ENCODE assay signal across 10 cellular contexts in the genomic region with DNA sequence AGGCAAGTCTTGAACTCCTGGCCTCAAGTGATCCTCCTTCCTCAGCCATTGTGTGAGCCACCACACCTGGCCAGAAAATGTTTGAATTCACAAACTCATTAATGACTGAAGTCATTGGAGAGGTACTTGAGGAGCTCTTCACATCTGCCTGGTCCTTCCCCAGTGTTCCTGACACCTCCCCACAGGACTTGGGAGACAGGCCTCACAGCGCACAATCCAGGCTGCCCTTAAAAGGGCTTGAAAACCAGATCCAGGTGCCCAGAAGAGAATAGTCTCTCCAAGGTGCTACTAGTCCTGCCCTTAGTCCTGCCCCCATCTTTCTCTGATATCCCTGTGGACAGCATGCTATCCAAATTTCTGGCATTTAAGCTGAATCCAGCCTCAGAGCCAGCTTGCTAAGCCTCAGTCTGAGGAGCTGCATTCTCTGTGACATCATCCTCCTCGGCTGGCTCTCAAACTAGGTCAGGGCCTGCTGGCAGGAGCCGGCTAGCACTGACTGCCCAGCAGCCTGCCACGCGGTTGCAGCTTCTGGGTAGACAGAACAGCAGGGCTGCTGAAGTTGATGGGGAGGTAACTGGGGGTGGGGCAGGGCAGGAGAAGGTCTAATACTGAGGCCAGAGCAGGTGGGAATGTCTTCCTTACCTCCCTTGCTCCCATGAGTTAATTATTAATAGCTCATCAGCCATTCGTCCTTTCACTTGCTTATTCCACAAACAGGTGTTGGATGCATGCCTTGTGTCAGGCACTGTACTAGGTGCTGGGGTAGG. TPM values are rescaled to one million over a fixed set of nuclear protein-coding genes. Genes with fewer than 3 reads are reported as not detected.
DNase-seq lines count a peak whose midpoint lies in the region; ATAC-seq and TF ChIP-seq lines count a peak whose summit lies in the region.
"Had no signal": no experiment of that assay in that cellular context is flagged by ENCODE, and none has a peak within 500 bp of the region (broad histone marks: within the 10 kb centered on the region; RNA-seq: fewer than 3 reads in every experiment).

No MANE protein-coding gene starts in this region.

- peaks cover 12% of the 10 kb centered on the region for H3K27me3 ChIP-seq in MG63

- H3K27ac ChIP-seq in substantia nigra (ENCODE audit: low read depth, low read length, poor library complexity, severe bottlenecking), result no peak overlapping the region

- no peak overlapping the region for H3K4me3 ChIP-seq in MG63
- H3K4me3 ChIP-seq in astrocyte of the spinal cord (ENCODE audit: low read depth, low read length), result no peak overlapping the region

- no peaks in the 10 kb centered on the region for H3K36me3 ChIP-seq in MG63

- in situ Hi-C loops in astrocyte of the spinal cord (cut with HindIII; ENCODE audit: low sequenced_read_pairs), result no loop called here

- ATAC-seq in GM18907 (IDR thresholded peaks at IDR 0.05; ENCODE audit: unreplicated experiment) (no peak), HG02642 (IDR thresholded peaks at IDR 0.05; ENCODE audit: poor library complexity, unreplicated experiment) (no peak), GM19452 (IDR thresholded peaks at IDR 0.05; ENCODE audit: unreplicated experiment) (no peak)

- H3K9me3 ChIP-seq in MG63, result peaks cover 7% of the 10 kb centered on the region

- TF ChIP-seq CTCF in astrocyte of the spinal cord (IDR thresholded peaks at IDR 0.05; ENCODE audit: low read depth, low read length), result no peak

- peak; percentile 85 for DNase-seq in MG63
- peak; percentile 21 for DNase-seq in astrocyte of the spinal cord (ENCODE audit: low read depth, low spot score)
- peak; percentile 26 for DNase-seq in kidney glomerular epithelial cell (lab: John Stamatoyannopoulos, UW)
- DNase-seq in substantia nigra (lab: John Stamatoyannopoulos, UW), result peak in 39 of 49 donors; percentile 5 to 89 (median 55)
- DNase-seq: activated CD8-positive, alpha-beta memory T cell treated with anti-CD3 and anti-CD28 coated beads, Interleukin-2, amount 50 U/mL, for 4 hours; effector CD4-positive, alpha-beta T cell; H9 had no signal

RNA-seq across cellular contexts. Expression of a gene that starts 35.3 kb away (rescaled TPM):
- total RNA-seq in MG63 (2014; rRNA removed; shearing (Covaris generic); ENCODE audit: low replicate concordance), result 2.2 and 5.3 TPM in 2 replicates

Comparison
In these comparisons a context has a peak if more than half of its experiments do, and no peak if none do; other contexts are left out.
1. DNase-seq: peak in every context shown above with its lines; median percentile 85 in MG63; 55 in substantia nigra; 26 in kidney glomerular epithelial cell; 21 in astrocyte of the spinal cord.